In the genomic region with DNA sequence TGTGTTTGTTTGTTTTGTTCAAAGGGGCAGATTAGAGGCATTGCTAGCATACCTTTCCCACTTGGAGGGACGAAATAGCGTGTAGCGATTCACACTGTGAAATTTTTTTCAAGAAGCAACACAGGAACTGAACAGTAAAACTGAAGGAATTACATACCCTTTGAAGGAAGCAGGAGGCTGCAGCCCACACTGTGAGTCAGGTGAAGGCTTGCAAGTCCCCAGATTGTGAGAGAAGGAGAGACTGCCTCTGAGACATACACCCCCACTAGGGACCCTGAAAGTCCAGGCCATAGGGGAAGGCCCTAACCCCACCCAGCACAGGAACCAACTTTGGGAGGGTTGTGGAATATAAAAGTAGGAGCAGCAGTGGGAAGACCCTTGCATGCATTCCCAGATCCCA, we compare ENCODE assay signal across 1 cellular context.
TF ChIP-seq lines count a peak whose summit lies in the region.

No MANE protein-coding gene starts in this region.

TF ChIP-seq in H1, 55 proteins besides CTCF, POLR2A, EP300 and RAD21:
- TF ChIP-seq TAF7 (optimal IDR thresholded peaks at IDR 0.05; ENCODE audit: borderline replicate concordance, low read depth, low read length) (no peak), POU5F1 (IDR thresholded peaks at IDR 0.05; ENCODE audit: low read depth, low read length) (no peak), EZH2 (IDR thresholded peaks at IDR 0.05; ENCODE audit: low read depth, low read length, severe bottlenecking) (no peak), ASH2L (IDR thresholded peaks at IDR 0.05; ENCODE audit: low read length) (no peak), RNF2 (IDR thresholded peaks at IDR 0.05; ENCODE audit: borderline replicate concordance, low read depth, low read length, missing control alignments, poor library complexity, severe bottlenecking) (no peak), SP2 (IDR thresholded peaks at IDR 0.05; ENCODE audit: low read length) (no peak), CREB1 (IDR thresholded peaks at IDR 0.05) (no peak), BCL11A (IDR thresholded peaks at IDR 0.05; ENCODE audit: low read depth in 2 of 2, low read length in 2 of 2) (no peak), SUZ12 (IDR thresholded peaks at IDR 0.05; ENCODE audit: low read length) (no peak), JUND (IDR thresholded peaks at IDR 0.05; ENCODE audit: low read length) (no peak), BRCA1 (IDR thresholded peaks at IDR 0.05; ENCODE audit: low read depth, low read length) (no peak), SIN3A (conservative IDR thresholded peaks at IDR 0.05 in 1 of 2, IDR thresholded peaks at IDR 0.05 in 1 of 2; ENCODE audit: low read depth in 1 of 2, low read length in 2 of 2) (no peak), SAP30 (IDR thresholded peaks at IDR 0.05; ENCODE audit: insufficient read depth, insufficient replicate concordance, low read length) (no peak), PHF8 (conservative IDR thresholded peaks at IDR 0.05; ENCODE audit: low read depth, low read length) (no peak), HDAC6 (IDR thresholded peaks at IDR 0.05; ENCODE audit: low read depth, low read length) (no peak), GTF2F1 (IDR thresholded peaks at IDR 0.05; ENCODE audit: borderline replicate concordance, low read depth, low read length) (no peak), BACH1 (IDR thresholded peaks at IDR 0.05; ENCODE audit: low read length) (no peak), KDM4A (IDR thresholded peaks at IDR 0.05; ENCODE audit: low read depth, low read length, severe bottlenecking) (no peak), CTBP2 (IDR thresholded peaks at IDR 0.05; ENCODE audit: borderline replicate concordance, insufficient read depth, insufficient read length, low read length) (no peak)
- TF ChIP-seq, protein P1, sequence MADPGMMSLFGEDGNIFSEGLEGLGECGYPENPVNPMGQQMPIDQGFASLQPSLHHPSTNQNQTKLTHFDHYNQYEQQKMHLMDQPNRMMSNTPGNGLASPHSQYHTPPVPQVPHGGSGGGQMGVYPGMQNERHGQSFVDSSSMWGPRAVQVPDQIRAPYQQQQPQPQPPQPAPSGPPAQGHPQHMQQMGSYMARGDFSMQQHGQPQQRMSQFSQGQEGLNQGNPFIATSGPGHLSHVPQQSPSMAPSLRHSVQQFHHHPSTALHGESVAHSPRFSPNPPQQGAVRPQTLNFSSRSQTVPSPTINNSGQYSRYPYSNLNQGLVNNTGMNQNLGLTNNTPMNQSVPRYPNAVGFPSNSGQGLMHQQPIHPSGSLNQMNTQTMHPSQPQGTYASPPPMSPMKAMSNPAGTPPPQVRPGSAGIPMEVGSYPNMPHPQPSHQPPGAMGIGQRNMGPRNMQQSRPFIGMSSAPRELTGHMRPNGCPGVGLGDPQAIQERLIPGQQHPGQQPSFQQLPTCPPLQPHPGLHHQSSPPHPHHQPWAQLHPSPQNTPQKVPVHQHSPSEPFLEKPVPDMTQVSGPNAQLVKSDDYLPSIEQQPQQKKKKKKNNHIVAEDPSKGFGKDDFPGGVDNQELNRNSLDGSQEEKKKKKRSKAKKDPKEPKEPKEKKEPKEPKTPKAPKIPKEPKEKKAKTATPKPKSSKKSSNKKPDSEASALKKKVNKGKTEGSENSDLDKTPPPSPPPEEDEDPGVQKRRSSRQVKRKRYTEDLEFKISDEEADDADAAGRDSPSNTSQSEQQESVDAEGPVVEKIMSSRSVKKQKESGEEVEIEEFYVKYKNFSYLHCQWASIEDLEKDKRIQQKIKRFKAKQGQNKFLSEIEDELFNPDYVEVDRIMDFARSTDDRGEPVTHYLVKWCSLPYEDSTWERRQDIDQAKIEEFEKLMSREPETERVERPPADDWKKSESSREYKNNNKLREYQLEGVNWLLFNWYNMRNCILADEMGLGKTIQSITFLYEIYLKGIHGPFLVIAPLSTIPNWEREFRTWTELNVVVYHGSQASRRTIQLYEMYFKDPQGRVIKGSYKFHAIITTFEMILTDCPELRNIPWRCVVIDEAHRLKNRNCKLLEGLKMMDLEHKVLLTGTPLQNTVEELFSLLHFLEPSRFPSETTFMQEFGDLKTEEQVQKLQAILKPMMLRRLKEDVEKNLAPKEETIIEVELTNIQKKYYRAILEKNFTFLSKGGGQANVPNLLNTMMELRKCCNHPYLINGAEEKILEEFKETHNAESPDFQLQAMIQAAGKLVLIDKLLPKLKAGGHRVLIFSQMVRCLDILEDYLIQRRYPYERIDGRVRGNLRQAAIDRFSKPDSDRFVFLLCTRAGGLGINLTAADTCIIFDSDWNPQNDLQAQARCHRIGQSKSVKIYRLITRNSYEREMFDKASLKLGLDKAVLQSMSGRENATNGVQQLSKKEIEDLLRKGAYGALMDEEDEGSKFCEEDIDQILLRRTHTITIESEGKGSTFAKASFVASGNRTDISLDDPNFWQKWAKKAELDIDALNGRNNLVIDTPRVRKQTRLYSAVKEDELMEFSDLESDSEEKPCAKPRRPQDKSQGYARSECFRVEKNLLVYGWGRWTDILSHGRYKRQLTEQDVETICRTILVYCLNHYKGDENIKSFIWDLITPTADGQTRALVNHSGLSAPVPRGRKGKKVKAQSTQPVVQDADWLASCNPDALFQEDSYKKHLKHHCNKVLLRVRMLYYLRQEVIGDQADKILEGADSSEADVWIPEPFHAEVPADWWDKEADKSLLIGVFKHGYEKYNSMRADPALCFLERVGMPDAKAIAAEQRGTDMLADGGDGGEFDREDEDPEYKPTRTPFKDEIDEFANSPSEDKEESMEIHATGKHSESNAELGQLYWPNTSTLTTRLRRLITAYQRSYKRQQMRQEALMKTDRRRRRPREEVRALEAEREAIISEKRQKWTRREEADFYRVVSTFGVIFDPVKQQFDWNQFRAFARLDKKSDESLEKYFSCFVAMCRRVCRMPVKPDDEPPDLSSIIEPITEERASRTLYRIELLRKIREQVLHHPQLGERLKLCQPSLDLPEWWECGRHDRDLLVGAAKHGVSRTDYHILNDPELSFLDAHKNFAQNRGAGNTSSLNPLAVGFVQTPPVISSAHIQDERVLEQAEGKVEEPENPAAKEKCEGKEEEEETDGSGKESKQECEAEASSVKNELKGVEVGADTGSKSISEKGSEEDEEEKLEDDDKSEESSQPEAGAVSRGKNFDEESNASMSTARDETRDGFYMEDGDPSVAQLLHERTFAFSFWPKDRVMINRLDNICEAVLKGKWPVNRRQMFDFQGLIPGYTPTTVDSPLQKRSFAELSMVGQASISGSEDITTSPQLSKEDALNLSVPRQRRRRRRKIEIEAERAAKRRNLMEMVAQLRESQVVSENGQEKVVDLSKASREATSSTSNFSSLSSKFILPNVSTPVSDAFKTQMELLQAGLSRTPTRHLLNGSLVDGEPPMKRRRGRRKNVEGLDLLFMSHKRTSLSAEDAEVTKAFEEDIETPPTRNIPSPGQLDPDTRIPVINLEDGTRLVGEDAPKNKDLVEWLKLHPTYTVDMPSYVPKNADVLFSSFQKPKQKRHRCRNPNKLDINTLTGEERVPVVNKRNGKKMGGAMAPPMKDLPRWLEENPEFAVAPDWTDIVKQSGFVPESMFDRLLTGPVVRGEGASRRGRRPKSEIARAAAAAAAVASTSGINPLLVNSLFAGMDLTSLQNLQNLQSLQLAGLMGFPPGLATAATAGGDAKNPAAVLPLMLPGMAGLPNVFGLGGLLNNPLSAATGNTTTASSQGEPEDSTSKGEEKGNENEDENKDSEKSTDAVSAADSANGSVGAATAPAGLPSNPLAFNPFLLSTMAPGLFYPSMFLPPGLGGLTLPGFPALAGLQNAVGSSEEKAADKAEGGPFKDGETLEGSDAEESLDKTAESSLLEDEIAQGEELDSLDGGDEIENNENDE (IDR thresholded peaks at IDR 0.05; ENCODE audit: insufficient replicate concordance, low read length), result no peak
